In genomic region chr4:119550857-119551532, GRCh38 we compare ENCODE assay signal across 15 cellular contexts.
DNase-seq lines count a peak whose midpoint lies in the region; ATAC-seq and TF ChIP-seq lines count a peak whose summit lies in the region.
"Had no signal": no experiment of that assay in that cellular context is flagged by ENCODE, and none has a peak within 500 bp of the region (broad histone marks: within the 10 kb centered on the region; RNA-seq: fewer than 3 reads in every experiment).

No MANE protein-coding gene starts in this region.

- DNase-seq in HCEC 1CT (peak; percentile 27), astrocyte of the hippocampus (ENCODE audit: low read depth, low spot score) (peak; percentile 44), foreskin fibroblast (peak; percentile 39 to 74), retinal pigment epithelial cell (ENCODE audit: low read depth) (no peak), NCI-H2227 (lab: John Stamatoyannopoulos, UW; ENCODE audit: unreplicated experiment) (no peak), NCI-H146 (lab: John Stamatoyannopoulos, UW) (no peak)
- DNase-seq: activated CD4-positive, CD25-positive, alpha-beta regulatory T cell; DMS79 treated with DMSO at 0.1 percent for 48 hours; left cardiac atrium; NCI-H2171 treated with DMSO at 0.1 percent for 48 hours; sigmoid colon had no signal

- TF ChIP-seq CTCF in foreskin fibroblast (IDR thresholded peaks at IDR 0.05; ENCODE audit: low read depth, low read length) (no peak), retinal pigment epithelial cell (conservative IDR thresholded peaks at IDR 0.05; ENCODE audit: low read depth, low read length) (peak; percentile 10)

- ATAC-seq in HG02970 (IDR thresholded peaks at IDR 0.05; ENCODE audit: low FRiP score, unreplicated experiment) (no peak), GM21825 (IDR thresholded peaks at IDR 0.05; ENCODE audit: unreplicated experiment) (no peak)
- ATAC-seq: left cardiac atrium; stimulated activated memory B cell treated with anti-CD40 and anti-IgM and Interleukin-4, amounts not matched to agents 10 μg/mL and 1 μg/mL and 100 μg/mL, for 72 hours had no signal

- H3K4me3 ChIP-seq in foreskin fibroblast (ENCODE audit: low read depth in 1 of 2, low read length in 2 of 2) (no peak overlapping the region), retinal pigment epithelial cell (ENCODE audit: low read length) (no peak overlapping the region)
- H3K4me3 ChIP-seq: sigmoid colon, SK-N-MC had no signal

Comparison
In these comparisons a context has a peak if more than half of its experiments do, and no peak if none do; other contexts are left out.
1. DNase-seq: peak in HCEC 1CT (single experiment), astrocyte of the hippocampus (single experiment) and foreskin fibroblast (2 of 2); none in retinal pigment epithelial cell (single experiment), NCI-H2227 (single experiment) and NCI-H146 (single experiment).